In the genomic region with DNA sequence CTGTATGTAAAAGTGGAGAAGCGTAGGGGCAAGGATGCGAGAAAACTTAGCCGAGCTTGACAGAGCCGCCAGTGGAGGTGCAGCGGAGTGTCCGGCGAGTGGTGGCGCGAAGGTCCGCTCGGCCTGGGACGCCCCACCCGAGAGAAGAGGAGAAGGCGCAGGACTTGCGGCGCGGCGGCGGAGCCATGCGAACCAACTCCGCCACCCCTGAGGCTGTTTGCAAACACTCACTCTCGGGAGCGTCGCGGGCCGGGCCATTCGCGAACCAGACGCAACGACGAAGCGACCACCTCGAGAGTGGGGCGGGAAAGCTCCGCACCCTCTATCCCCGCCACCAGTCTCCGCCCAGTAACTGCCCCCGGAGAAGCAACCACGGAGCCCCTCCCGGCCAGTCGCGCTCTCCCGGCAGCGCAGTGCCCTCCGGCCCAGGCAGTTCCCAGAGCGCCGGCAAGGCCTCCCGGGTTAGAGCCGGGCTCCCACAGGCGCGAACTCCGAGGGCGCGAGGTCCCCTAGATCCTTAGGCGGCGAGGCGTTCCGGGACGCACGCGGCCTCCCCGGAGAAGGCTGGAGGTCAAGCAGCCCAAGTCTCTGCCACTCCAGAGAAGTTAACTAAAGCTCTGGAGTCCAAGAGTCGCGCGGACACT, we compare ENCODE assay signal across 12 cellular contexts. TPM values are rescaled to one million over a fixed set of nuclear protein-coding genes. Genes with fewer than 3 reads are reported as not detected.
A peak's percentile ranks its signal among the peaks of the same experiment; 100 is the strongest.
DNase-seq lines count a peak whose midpoint lies in the region; ATAC-seq, FAIRE-seq and TF ChIP-seq lines count a peak whose summit lies in the region.
"Had no signal": no experiment of that assay in that cellular context is flagged by ENCODE, and none has a peak within 500 bp of the region (broad histone marks: within the 10 kb centered on the region; RNA-seq: fewer than 3 reads in every experiment).

No MANE protein-coding gene starts in this region.

- H3K36me3 Mint-ChIP-seq in astrocyte (ENCODE audit: low read depth, unreplicated experiment), result peaks cover 2% of the 10 kb centered on the region
- H3K36me3 Mint-ChIP-seq in activated CD4-positive, alpha-beta memory T cell treated with anti-CD3 and anti-CD28 coated beads, Interleukin-2, amount 10 ng/mL, durations not matched to agents 7 days and 5 days (ENCODE audit: low read depth), result peaks cover 42% of the 10 kb centered on the region
- H3K36me3 Mint-ChIP-seq in naive thymus-derived CD8-positive, alpha-beta T cell, result peaks cover 15 to 52% (median 39%) of the 10 kb centered on the region in 3 donors

- TF ChIP-seq EP300 in ovary (IDR thresholded peaks at IDR 0.05), result no peak

- CTCF ChIA-PET in activated CD4-positive, alpha-beta memory T cell treated with anti-CD3 and anti-CD28 coated beads, Interleukin-2, amount 10 ng/mL, durations not matched to agents 7 days and 5 days (lab: Charles Lee), result no interaction called here

- peaks cover 19% of the 10 kb centered on the region for H3K27me3 Mint-ChIP-seq in astrocyte (ENCODE audit: low read depth, unreplicated experiment)
- no peaks in the 10 kb centered on the region for H3K27me3 Mint-ChIP-seq in activated CD4-positive, alpha-beta memory T cell treated with anti-CD3 and anti-CD28 coated beads, Interleukin-2, amount 10 ng/mL, durations not matched to agents 7 days and 5 days
- H3K27me3 Mint-ChIP-seq in naive thymus-derived CD8-positive, alpha-beta T cell, result no peaks in the 10 kb centered on the region
- H3K27me3 Mint-ChIP-seq: activated naive CD8-positive, alpha-beta T cell treated with anti-CD3 and anti-CD28 coated beads, Interleukin-2, amount 50 U/mL, for 24 hours; CD4-positive, CD25-positive, alpha-beta regulatory T cell; naive B cell had no signal

- H3K36me3 ChIP-seq in BE2C, result peaks cover 35% of the 10 kb centered on the region
- H3K36me3 ChIP-seq in astrocyte (ENCODE audit: insufficient read depth, low read length), result no peaks in the 10 kb centered on the region
- no peaks in the 10 kb centered on the region for H3K36me3 ChIP-seq in right atrium auricular region
- H3K36me3 ChIP-seq in ovary, result no peaks in the 10 kb centered on the region

- H3K79me2 ChIP-seq in astrocyte (ENCODE audit: insufficient read depth, low read length), result peaks cover 11% of the 10 kb centered on the region

- H3K4me1 ChIP-seq in BE2C, result peaks cover 9% of the 10 kb centered on the region
- peaks cover 11% of the 10 kb centered on the region for H3K4me1 ChIP-seq in astrocyte (ENCODE audit: insufficient read depth, low read length)
- peaks cover 0 to 17% of the 10 kb centered on the region in 2 donors for H3K4me1 ChIP-seq in right atrium auricular region
- H3K4me1 ChIP-seq in ovary (ENCODE audit: insufficient read depth), result peaks cover 3% of the 10 kb centered on the region

- H3K27ac ChIP-seq in astrocyte (ENCODE audit: low read depth, low read length) (peak overlapping the region; percentile 46), right atrium auricular region (peak overlapping the region in 1 of 2 donors; percentile 46), ovary (no peak overlapping the region)

- TF ChIP-seq CTCF in BE2C (IDR thresholded peaks at IDR 0.05; ENCODE audit: low read depth, low read length) (no peak), astrocyte (IDR thresholded peaks at IDR 0.05; ENCODE audit: insufficient read depth, low read depth, low read length) (no peak), right atrium auricular region (IDR thresholded peaks at IDR 0.05) (no peak), ovary (IDR thresholded peaks at IDR 0.05) (no peak)

- intact Hi-C loops in ovary (cut with DNase I), result no loop called here

- no peaks in the 10 kb centered on the region for H4K20me1 ChIP-seq in astrocyte (ENCODE audit: insufficient read depth, low read length)

- H2AFZ ChIP-seq in astrocyte (ENCODE audit: low read depth, low read length), result peak overlapping the region; percentile 79

- FAIRE-seq in astrocyte (lab: Jason Lieb, UNC), result no peak

- ATAC-seq in HG03460 (IDR thresholded peaks at IDR 0.05; ENCODE audit: unreplicated experiment) (no peak), GM19328 (IDR thresholded peaks at IDR 0.05; ENCODE audit: unreplicated experiment) (no peak)
- no peak for ATAC-seq in naive thymus-derived CD8-positive, alpha-beta T cell
- ATAC-seq: activated naive CD8-positive, alpha-beta T cell treated with anti-CD3 and anti-CD28 coated beads, Interleukin-2, amount 50 U/mL, for 24 hours had no signal

- peak overlapping the region; percentile 2 for H3K27ac Mint-ChIP-seq in astrocyte (ENCODE audit: unreplicated experiment)
- H3K27ac Mint-ChIP-seq in activated CD4-positive, alpha-beta memory T cell treated with anti-CD3 and anti-CD28 coated beads, Interleukin-2, amount 10 ng/mL, durations not matched to agents 7 days and 5 days, result no peak overlapping the region
- H3K27ac Mint-ChIP-seq in naive thymus-derived CD8-positive, alpha-beta T cell, result no peak overlapping the region
- H3K27ac Mint-ChIP-seq: activated naive CD8-positive, alpha-beta T cell treated with anti-CD3 and anti-CD28 coated beads, Interleukin-2, amount 50 U/mL, for 24 hours; CD4-positive, CD25-positive, alpha-beta regulatory T cell had no signal

- H3K9me3 ChIP-seq in BE2C (no peaks in the 10 kb centered on the region), astrocyte (ENCODE audit: insufficient read depth, low read depth, low read length) (no peaks in the 10 kb centered on the region), right atrium auricular region (no peaks in the 10 kb centered on the region), ovary (no peaks in the 10 kb centered on the region)

- no peak for TF ChIP-seq POLR2A in ovary (IDR thresholded peaks at IDR 0.05)

- H3K27me3 ChIP-seq in BE2C (no peaks in the 10 kb centered on the region), astrocyte (ENCODE audit: insufficient read depth, low read length) (peaks cover 5% of the 10 kb centered on the region), right atrium auricular region (no peaks in the 10 kb centered on the region), ovary (no peaks in the 10 kb centered on the region)

- WGBS in ovary, 3 donors, result 37 to 51% (median 38%) methylated on average over 61 to 65 of the region's 65 CpGs

- H3K4me2 ChIP-seq in astrocyte (ENCODE audit: low read length), result peak overlapping the region; percentile 86

- H3K4me3 ChIP-seq in BE2C (ENCODE audit: low read depth, low read length), result peak overlapping the region; percentile 91
- peak overlapping the region; percentile 66 for H3K4me3 ChIP-seq in astrocyte (ENCODE audit: insufficient read depth, low read depth, low read length)
- H3K4me3 ChIP-seq in right atrium auricular region, result peak overlapping the region; percentile 34 to 53
- H3K4me3 ChIP-seq in ovary, result peak overlapping the region; percentile 31

- H3K4me1 Mint-ChIP-seq in astrocyte (ENCODE audit: low read depth, unreplicated experiment), result peaks cover 10% of the 10 kb centered on the region
- H3K4me1 Mint-ChIP-seq in activated CD4-positive, alpha-beta memory T cell treated with anti-CD3 and anti-CD28 coated beads, Interleukin-2, amount 10 ng/mL, durations not matched to agents 7 days and 5 days, result no peaks in the 10 kb centered on the region
- peaks cover 0 to 5% (median 3%) of the 10 kb centered on the region in 4 donors for H3K4me1 Mint-ChIP-seq in naive thymus-derived CD8-positive, alpha-beta T cell
- H3K4me1 Mint-ChIP-seq: naive B cell had no signal

- POLR2A ChIA-PET in activated CD4-positive, alpha-beta memory T cell treated with anti-CD3 and anti-CD28 coated beads, Interleukin-2, amount 10 ng/mL, durations not matched to agents 7 days and 5 days (lab: Charles Lee), result no interaction called here
- POLR2A ChIA-PET in naive thymus-derived CD8-positive, alpha-beta T cell (lab: Charles Lee), result no interaction called here

- peak overlapping the region; percentile 84 for H3K4me3 Mint-ChIP-seq in astrocyte (ENCODE audit: unreplicated experiment)
- no peak overlapping the region for H3K4me3 Mint-ChIP-seq in activated CD4-positive, alpha-beta memory T cell treated with anti-CD3 and anti-CD28 coated beads, Interleukin-2, amount 10 ng/mL, durations not matched to agents 7 days and 5 days
- H3K4me3 Mint-ChIP-seq in naive thymus-derived CD8-positive, alpha-beta T cell, result no peak overlapping the region
- H3K4me3 Mint-ChIP-seq: activated naive CD8-positive, alpha-beta T cell treated with anti-CD3 and anti-CD28 coated beads, Interleukin-2, amount 50 U/mL, for 24 hours; CD4-positive, CD25-positive, alpha-beta regulatory T cell; naive B cell had no signal

- peak; percentile 80 for DNase-seq in BE2C
- peak; percentile 48 for DNase-seq in astrocyte (ENCODE audit: low read depth)
- no peak for DNase-seq in right atrium auricular region (ENCODE audit: low spot score)
- DNase-seq in ovary, result no peak
- no peak for DNase-seq in activated CD4-positive, alpha-beta memory T cell treated with anti-CD3 and anti-CD28 coated beads, Interleukin-2, amount 10 ng/mL, durations not matched to agents 7 days and 5 days
- no peak for DNase-seq in naive thymus-derived CD8-positive, alpha-beta T cell
- DNase-seq: activated naive CD8-positive, alpha-beta T cell treated with anti-CD3 and anti-CD28 coated beads, Interleukin-2, amount 50 U/mL, for 24 hours; CD4-positive, CD25-positive, alpha-beta regulatory T cell; naive B cell; stimulated activated naive CD4-positive, alpha-beta T cell treated with Interleukin-2 at 50 U/mL for 16 hours had no signal

- H3K9ac ChIP-seq in astrocyte (ENCODE audit: low read length), result peak overlapping the region; percentile 76

- no peaks in the 10 kb centered on the region for H3K9me3 Mint-ChIP-seq in astrocyte (ENCODE audit: unreplicated experiment)
- H3K9me3 Mint-ChIP-seq in activated CD4-positive, alpha-beta memory T cell treated with anti-CD3 and anti-CD28 coated beads, Interleukin-2, amount 10 ng/mL, durations not matched to agents 7 days and 5 days, result peaks cover 13% of the 10 kb centered on the region
- peaks cover 0 to 7% (median 0%) of the 10 kb centered on the region in 9 donors for H3K9me3 Mint-ChIP-seq in naive thymus-derived CD8-positive, alpha-beta T cell
- H3K9me3 Mint-ChIP-seq: activated naive CD8-positive, alpha-beta T cell treated with anti-CD3 and anti-CD28 coated beads, Interleukin-2, amount 50 U/mL, for 24 hours had no signal

RNA-seq across cellular contexts. Expression of a gene that starts 2.2 kb away (rescaled TPM):
- 167 TPM for polyA plus RNA-seq in BE2C (2012; ENCODE audit: insufficient read depth, insufficient read length, low read depth)
- total RNA-seq in astrocyte (1.9 TPM in 2 replicates), right atrium auricular region (1 to 10 TPM; 1.6 to 7.3 TPM), ovary (not detected)
- polyA plus RNA-seq in ovary, result under 1 TPM in 1 of 2 donors, not detected in 1; 0.10 TPM
- total RNA-seq in activated CD4-positive, alpha-beta memory T cell treated with anti-CD3 and anti-CD28 coated beads, Interleukin-2, amount 10 ng/mL, durations not matched to agents 7 days and 5 days, result not detected
- not detected for total RNA-seq in naive thymus-derived CD8-positive, alpha-beta T cell
- under 1 TPM in 1 of 3 donors, not detected in 2; 0.07 TPM for polyA plus RNA-seq in naive thymus-derived CD8-positive, alpha-beta T cell
- total RNA-seq: CD4-positive, CD25-positive, alpha-beta regulatory T cell had no signal

Comparison
In these comparisons a context has a peak if more than half of its experiments do, and no peak if none do; other contexts are left out.
1. DNase-seq: peak in BE2C (single experiment) and astrocyte (single experiment); none in right atrium auricular region (single experiment), ovary (0 of 5), activated CD4-positive, alpha-beta memory T cell treated with anti-CD3 and anti-CD28 coated beads, Interleukin-2, amount 10 ng/mL, durations not matched to agents 7 days and 5 days (single experiment) and naive thymus-derived CD8-positive, alpha-beta T cell (0 of 10).
2. H3K4me3 ChIP-seq: peak in every context shown above with its lines; median percentile 91 in BE2C; 66 in astrocyte; 44 in right atrium auricular region; 31 in ovary.